2 cellular contexts compared by ENCODE assay signal in the genomic region with DNA sequence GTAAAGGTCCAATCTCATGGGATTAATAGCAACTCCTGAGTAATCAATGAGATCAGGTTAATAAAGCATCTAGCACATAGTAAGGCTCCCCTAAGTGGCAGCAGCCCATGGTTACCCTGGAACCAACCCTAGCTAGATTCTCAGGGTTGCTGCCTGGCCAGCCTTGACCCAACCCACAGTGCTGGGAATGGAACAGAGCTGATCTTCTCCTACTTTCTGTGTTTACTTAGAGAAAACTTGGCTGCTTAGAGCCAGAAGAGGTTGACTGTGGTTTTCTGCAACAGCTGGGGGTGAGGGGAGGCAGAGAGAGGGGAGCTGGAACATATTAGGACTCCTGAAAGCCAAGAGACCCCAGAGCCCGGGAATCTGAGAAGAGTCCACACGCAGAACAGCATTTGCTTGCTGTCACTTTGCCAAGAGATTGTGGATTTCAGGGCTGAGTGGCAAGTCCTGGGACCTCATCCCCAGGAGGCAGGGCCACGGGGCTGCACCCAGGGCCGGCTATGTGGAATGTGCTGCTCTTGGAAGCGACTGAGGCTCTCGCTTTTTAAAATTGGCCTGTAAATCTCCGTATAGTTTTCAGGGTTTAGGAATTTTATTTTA.
A peak's percentile ranks its signal among the peaks of the same experiment; 100 is the strongest.
TF ChIP-seq lines count a peak whose summit lies in the region.

No MANE protein-coding gene starts in this region.

TF ChIP-seq in liver, 16 proteins besides CTCF, POLR2A, EP300 and RAD21:
- TF ChIP-seq, protein P1, sequence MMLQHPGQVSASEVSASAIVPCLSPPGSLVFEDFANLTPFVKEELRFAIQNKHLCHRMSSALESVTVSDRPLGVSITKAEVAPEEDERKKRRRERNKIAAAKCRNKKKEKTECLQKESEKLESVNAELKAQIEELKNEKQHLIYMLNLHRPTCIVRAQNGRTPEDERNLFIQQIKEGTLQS (IDR thresholded peaks at IDR 0.05) = no peak
- peak; percentile 22 for TF ChIP-seq NR2F2 (IDR thresholded peaks at IDR 0.05)

TF ChIP-seq in HepG2, 621 proteins besides CTCF, POLR2A, EP300 and RAD21:
- no peak for TF ChIP-seq MTA1 (CRISPR knock-in tag; IDR thresholded peaks at IDR 0.05; ENCODE audit: borderline replicate concordance)
- no peak for TF ChIP-seq HNF4A (CRISPR knock-in tag; IDR thresholded peaks at IDR 0.05)
- no peak for TF ChIP-seq CHD2 (IDR thresholded peaks at IDR 0.05; ENCODE audit: low read depth, low read length)
- no peak for TF ChIP-seq ZNF792 (CRISPR knock-in tag; IDR thresholded peaks at IDR 0.05)
- TF ChIP-seq HDAC6 (IDR thresholded peaks at IDR 0.05; ENCODE audit: low read depth, low read length) = no peak
- TF ChIP-seq MIXL1 (CRISPR knock-in tag; IDR thresholded peaks at IDR 0.05) = no peak
- no peak for TF ChIP-seq CEBPB (IDR thresholded peaks at IDR 0.05; ENCODE audit: borderline replicate concordance, low read depth, low read length)
- no peak for TF ChIP-seq ZMAT5 (CRISPR knock-in tag; IDR thresholded peaks at IDR 0.05; ENCODE audit: borderline replicate concordance, low read depth)
- no peak for TF ChIP-seq DNMT1 (CRISPR knock-in tag; IDR thresholded peaks at IDR 0.05)
- no peak for TF ChIP-seq FOXC1 (CRISPR knock-in tag; IDR thresholded peaks at IDR 0.05; ENCODE audit: borderline replicate concordance)
- no peak for TF ChIP-seq ZNF766 (CRISPR knock-in tag; IDR thresholded peaks at IDR 0.05; ENCODE audit: borderline replicate concordance)
- TF ChIP-seq, protein P2, sequence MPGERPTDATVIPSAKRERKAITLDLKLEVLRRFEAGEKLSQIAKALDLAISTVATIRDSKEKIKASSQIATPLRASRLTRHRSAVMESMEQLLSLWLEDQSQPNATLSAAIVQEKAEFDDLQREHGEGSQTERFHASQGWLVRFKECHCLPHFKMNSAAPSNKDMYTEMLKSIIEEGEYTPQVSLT (CRISPR knock-in tag; IDR thresholded peaks at IDR 0.05; ENCODE audit: borderline replicate concordance, low read depth) = no peak
- no peak for TF ChIP-seq DNMT3B (CRISPR knock-in tag; conservative IDR thresholded peaks at IDR 0.05)
- no peak for TF ChIP-seq FIP1L1 (IDR thresholded peaks at IDR 0.05; ENCODE audit: borderline replicate concordance, insufficient read depth, low read depth, low read length)
- TF ChIP-seq PHB2 (IDR thresholded peaks at IDR 0.05; ENCODE audit: partially characterized antibody) = no peak
- TF ChIP-seq ZNF770 (CRISPR knock-in tag; IDR thresholded peaks at IDR 0.05) = no peak
